Comparison of ENCODE assay signal across 17 cellular contexts in genomic region chr1:204713541-204713940, GRCh38. TPM values are rescaled to one million over a fixed set of nuclear protein-coding genes. Genes with fewer than 3 reads are reported as not detected.
DNase-seq lines count a peak whose midpoint lies in the region; ATAC-seq and TF ChIP-seq lines count a peak whose summit lies in the region.
"Had no signal": no experiment of that assay in that cellular context is flagged by ENCODE, and none has a peak within 500 bp of the region (broad histone marks: within the 10 kb centered on the region; RNA-seq: fewer than 3 reads in every experiment).

No MANE protein-coding gene starts in this region.

- H3K4me1 ChIP-seq in BLaER1 (peaks cover 81% of the 10 kb centered on the region), NT2/D1 (ENCODE audit: insufficient read depth, insufficient read length) (peaks cover 38% of the 10 kb centered on the region), BE2C (peaks cover 6% of the 10 kb centered on the region)

- DNase-seq in GM06990 (ENCODE audit: extremely low read depth, insufficient read length) (no peak), NT2/D1 (ENCODE audit: low read depth, low spot score) (no peak), left kidney (ENCODE audit: low read depth, low spot score) (peak; percentile 45), HFFc6 (no peak), BE2C (no peak), NCI-H1105 (lab: John Stamatoyannopoulos, UW) (no peak)
- DNase-seq: ACHN, EL, H9, MV-4-11, NCI-H1436, NCI-H2081 treated with DMSO at 0.1 percent for 48 hours, SK-N-SH, T-helper 1 cell had no signal

- no peak overlapping the region for H3K27ac Mint-ChIP-seq in HFFc6
- H3K27ac Mint-ChIP-seq: H9 had no signal

- TF ChIP-seq CTCF in GM06990 (IDR thresholded peaks at IDR 0.05; ENCODE audit: insufficient read depth, low read length, poor library complexity, severe bottlenecking) (no peak), HFFc6 (IDR thresholded peaks at IDR 0.05) (no peak), BE2C (IDR thresholded peaks at IDR 0.05; ENCODE audit: low read depth, low read length) (no peak)

- H3K4me2 ChIP-seq in BLaER1: peak overlapping the region; percentile 80
- H3K4me2 ChIP-seq: SK-N-SH had no signal

- peak overlapping the region; percentile 12; the same call in 1 of the 2 replicates for H3K9ac ChIP-seq in BLaER1
- H3K9ac ChIP-seq in NT2/D1 (ENCODE audit: insufficient read length, low read depth): peak overlapping the region; percentile 81
- H3K9ac ChIP-seq: SK-N-SH had no signal

- H3K9me3 ChIP-seq in BLaER1 (no peaks in the 10 kb centered on the region), NT2/D1 (ENCODE audit: insufficient read depth, low read length) (no peaks in the 10 kb centered on the region; the same call in 1 of the 2 replicates), BE2C (no peaks in the 10 kb centered on the region)
- H3K9me3 ChIP-seq: SK-N-SH had no signal

- H3K4me1 Mint-ChIP-seq in HFFc6 (ENCODE audit: low read depth): peaks cover 2% of the 10 kb centered on the region; the same call in 1 of the 2 replicates

- H3K9me3 Mint-ChIP-seq in HFFc6: no peaks in the 10 kb centered on the region
- H3K9me3 Mint-ChIP-seq: IgD-negative memory B cell had no signal

- H3K27me3 ChIP-seq in BLaER1 (no peaks in the 10 kb centered on the region), GM06990 (replicated peaks; ENCODE audit: control insufficient read depth, insufficient read depth, low read length) (peaks cover 3% of the 10 kb centered on the region), NT2/D1 (ENCODE audit: insufficient read depth, insufficient read length) (peaks cover 61% of the 10 kb centered on the region), BE2C (no peaks in the 10 kb centered on the region)

- H3K36me3 ChIP-seq in BLaER1 (no peaks in the 10 kb centered on the region), GM06990 (ENCODE audit: control insufficient read depth, insufficient read depth, low read length) (no peaks in the 10 kb centered on the region), NT2/D1 (ENCODE audit: insufficient read depth, insufficient read length, low read length) (peaks cover 3% of the 10 kb centered on the region), BE2C (no peaks in the 10 kb centered on the region)

- no peak for ATAC-seq in GM21381 (IDR thresholded peaks at IDR 0.05; ENCODE audit: unreplicated experiment)

- H3K36me3 Mint-ChIP-seq in HFFc6 (ENCODE audit: low read depth): no peaks in the 10 kb centered on the region

- H4K20me1 ChIP-seq in BLaER1: no peaks in the 10 kb centered on the region

- no peak overlapping the region for H3K4me3 ChIP-seq in BLaER1
- peak overlapping the region; percentile 22; the same call in 1 of the 2 replicates for H3K4me3 ChIP-seq in GM06990 (replicated peaks; ENCODE audit: low read depth, low read length)
- H3K4me3 ChIP-seq in NT2/D1 (ENCODE audit: insufficient read length, low read depth): peak overlapping the region; percentile 53
- H3K4me3 ChIP-seq in BE2C (ENCODE audit: low read depth, low read length): no peak overlapping the region

- H3K27ac ChIP-seq in BLaER1: peak overlapping the region; percentile 82

- no peak overlapping the region for H3K4me3 Mint-ChIP-seq in HFFc6

- H3K27me3 Mint-ChIP-seq in HFFc6 (ENCODE audit: insufficient read depth): peaks cover 60% of the 10 kb centered on the region

RNA-seq across cellular contexts. Expression of gene LRRN2, which starts 28.0 kb away (rescaled TPM):
- total RNA-seq in HFFc6 (2021; fragmentation: NEBNext Ultra II Directional; extraction: Animal tissue kit (Norgen Biotek cat#: 25700)): not detected
- 31.0 TPM for polyA plus RNA-seq in BE2C (2012; ENCODE audit: insufficient read depth, insufficient read length, low read depth)
- polyA plus RNA-seq: IgD-negative memory B cell, SK-N-SH had no signal

Comparison
In these comparisons a context has a peak if more than half of its experiments do, and no peak if none do; other contexts are left out.
1. H3K4me3 ChIP-seq: peak in GM06990 (single experiment) and NT2/D1 (single experiment); none in BLaER1 (single experiment) and BE2C (single experiment).